2 cellular contexts compared by ENCODE assay signal in genomic region chr2:65545818-65546217, GRCh38.
A peak's percentile ranks its signal among the peaks of the same experiment; 100 is the strongest.
TF ChIP-seq lines count a peak whose summit lies in the region.

No MANE protein-coding gene starts in this region.

TF ChIP-seq in IMR-90, 13 proteins besides CTCF, POLR2A, EP300 and RAD21:
- no peak for TF ChIP-seq RCOR1 (IDR thresholded peaks at IDR 0.05; ENCODE audit: insufficient replicate concordance, low read length)
- TF ChIP-seq MAFK (IDR thresholded peaks at IDR 0.05; ENCODE audit: low read depth, low read length), result no peak
- TF ChIP-seq RFX5 (IDR thresholded peaks at IDR 0.05; ENCODE audit: low read depth, low read length), result no peak
- TF ChIP-seq ELK1 (IDR thresholded peaks at IDR 0.05; ENCODE audit: borderline replicate concordance, low read depth, low read length), result no peak
- TF ChIP-seq FOS (IDR thresholded peaks at IDR 0.05; ENCODE audit: low read depth, low read length), result no peak
- no peak for TF ChIP-seq CEBPB (IDR thresholded peaks at IDR 0.05; ENCODE audit: low read depth, low read length)
- no peak for TF ChIP-seq BHLHE40 (IDR thresholded peaks at IDR 0.05; ENCODE audit: low read depth, low read length)
- no peak for TF ChIP-seq MXI1 (IDR thresholded peaks at IDR 0.05; ENCODE audit: borderline replicate concordance, low read depth, low read length)

TF ChIP-seq in endothelial cell of umbilical vein, 7 proteins besides CTCF, POLR2A, EP300 and RAD21:
- TF ChIP-seq JUN (IDR thresholded peaks at IDR 0.05; ENCODE audit: borderline replicate concordance, insufficient read depth, insufficient read length, low read depth) (peak; percentile 50), GATA2 (IDR thresholded peaks at IDR 0.05; ENCODE audit: insufficient read depth, insufficient read length, low read depth, low read length) (no peak), FOS (IDR thresholded peaks at IDR 0.05; ENCODE audit: borderline replicate concordance, insufficient read depth, low read length) (peak; percentile 50), EZH2 (IDR thresholded peaks at IDR 0.05; ENCODE audit: borderline replicate concordance, low read depth, low read length, severe bottlenecking) (no peak), POLR2AphosphoS5 (IDR thresholded peaks at IDR 0.05; ENCODE audit: insufficient read depth, low read depth, low read length) (no peak), MYC (IDR thresholded peaks at IDR 0.05; ENCODE audit: low read depth, low read length) (no peak), MAX (IDR thresholded peaks at IDR 0.05; ENCODE audit: insufficient read depth, insufficient read length) (no peak)
